ENCODE assay signal across 20 cellular contexts in genomic region chr13:37481858-37482227, GRCh38.
"Had no signal": no experiment of that assay in that cellular context is flagged by ENCODE, and none has a peak within 500 bp of the region (broad histone marks: within the 10 kb centered on the region; RNA-seq: fewer than 3 reads in every experiment).

No MANE protein-coding gene starts in this region.

- H3K9me3 Mint-ChIP-seq: activated CD4-positive, alpha-beta memory T cell treated with anti-CD3 and anti-CD28 coated beads, Interleukin-2, amount 10 ng/mL, durations not matched to agents 7 days and 5 days; activated CD4-positive, alpha-beta T cell treated with anti-CD3 and anti-CD28 coated beads, Interleukin-2, amount 10 ng/mL, durations not matched to agents 24 days and 14 days; activated naive CD8-positive, alpha-beta T cell treated with anti-CD3 and anti-CD28 coated beads, Interleukin-2, amount 50 U/mL, for 24 hours; brain; neural progenitor cell had no signal

- H3K4me3 Mint-ChIP-seq: activated CD4-positive, alpha-beta memory T cell treated with anti-CD3 and anti-CD28 coated beads, Interleukin-2, amount 10 ng/mL, durations not matched to agents 7 days and 5 days; activated CD4-positive, alpha-beta T cell treated with anti-CD3 and anti-CD28 coated beads, Interleukin-2, amount 10 ng/mL, durations not matched to agents 24 days and 14 days; activated naive CD8-positive, alpha-beta T cell treated with anti-CD3 and anti-CD28 coated beads, Interleukin-2, amount 50 U/mL, for 24 hours; brain; dendritic cell treated with granulocyte-macrophage colony-stimulating factor and Interleukin-4, amounts not matched to agents 40 ng/mL and 50 ng/mL, for 4 days; naive thymus-derived CD4-positive, alpha-beta T cell; neural progenitor cell had no signal

- H3K4me3 ChIP-seq: lower lobe of right lung, neural progenitor cell, ovary, prostate gland, spleen, upper lobe of right lung had no signal

- H2AFZ ChIP-seq: neural progenitor cell had no signal

- H3K4me2 ChIP-seq: neural progenitor cell had no signal

- H3K9ac ChIP-seq: neural progenitor cell had no signal

- H3K36me3 Mint-ChIP-seq: brain; naive thymus-derived CD4-positive, alpha-beta T cell; neural progenitor cell had no signal

- H3K36me3 ChIP-seq: lower lobe of right lung, neural progenitor cell, ovary, prostate gland, spleen, upper lobe of right lung had no signal

- DNase-seq: activated CD4-positive, alpha-beta memory T cell treated with anti-CD3 and anti-CD28 coated beads, Interleukin-2, amount 10 ng/mL, durations not matched to agents 7 days and 5 days; activated CD4-positive, alpha-beta T cell treated with anti-CD3 and anti-CD28 coated beads, Interleukin-2, amount 10 ng/mL, durations not matched to agents 24 days and 14 days; activated effector memory CD4-positive, alpha-beta T cell treated with anti-CD3 and anti-CD28 coated beads, Interleukin-2, amount 50 U/mL, for 16 hours; activated naive CD4-positive, alpha-beta T cell treated with anti-CD3 and anti-CD28 coated beads, Interleukin-2, amount 50 U/mL, for 16 hours; activated naive CD8-positive, alpha-beta T cell treated with anti-CD3 and anti-CD28 coated beads, Interleukin-2, amount 50 U/mL, for 24 hours; effector CD4-positive, alpha-beta T cell; left colon; lower lobe of right lung; naive thymus-derived CD4-positive, alpha-beta T cell; ovary; spleen; stimulated activated CD4-positive, alpha-beta T cell treated with anti-CD3 and anti-CD28 coated beads, Interleukin-4, amount 100 ng/mL, for 4 hours; stimulated activated naive CD8-positive, alpha-beta T cell treated with anti-CD3 and anti-CD28 coated beads, Interleukin-15, Interleukin-2, amounts not matched to agents 100 U/mL and 50 U/mL, for 24 hours; T-helper 2 cell; upper lobe of right lung had no signal

- H3K4me1 ChIP-seq: lower lobe of right lung, neural progenitor cell, prostate gland, spleen, upper lobe of right lung had no signal

- H3K9me3 ChIP-seq: lower lobe of right lung, ovary, prostate gland, upper lobe of right lung had no signal

- H3K27ac Mint-ChIP-seq: activated CD4-positive, alpha-beta memory T cell treated with anti-CD3 and anti-CD28 coated beads, Interleukin-2, amount 10 ng/mL, durations not matched to agents 7 days and 5 days; activated CD4-positive, alpha-beta T cell treated with anti-CD3 and anti-CD28 coated beads, Interleukin-2, amount 10 ng/mL, durations not matched to agents 24 days and 14 days; activated naive CD8-positive, alpha-beta T cell treated with anti-CD3 and anti-CD28 coated beads, Interleukin-2, amount 50 U/mL, for 24 hours; dendritic cell treated with granulocyte-macrophage colony-stimulating factor and Interleukin-4, amounts not matched to agents 40 ng/mL and 50 ng/mL, for 4 days; naive thymus-derived CD4-positive, alpha-beta T cell; neural progenitor cell had no signal

- H3K27me3 ChIP-seq: neural progenitor cell, ovary, spleen, upper lobe of right lung had no signal

- H3K4me1 Mint-ChIP-seq: activated CD4-positive, alpha-beta memory T cell treated with anti-CD3 and anti-CD28 coated beads, Interleukin-2, amount 10 ng/mL, durations not matched to agents 7 days and 5 days; activated CD4-positive, alpha-beta T cell treated with anti-CD3 and anti-CD28 coated beads, Interleukin-2, amount 10 ng/mL, durations not matched to agents 24 days and 14 days; activated naive CD8-positive, alpha-beta T cell treated with anti-CD3 and anti-CD28 coated beads, Interleukin-2, amount 50 U/mL, for 24 hours; naive thymus-derived CD4-positive, alpha-beta T cell had no signal

- H3K27me3 Mint-ChIP-seq: activated CD4-positive, alpha-beta memory T cell treated with anti-CD3 and anti-CD28 coated beads, Interleukin-2, amount 10 ng/mL, durations not matched to agents 7 days and 5 days; activated CD4-positive, alpha-beta T cell treated with anti-CD3 and anti-CD28 coated beads, Interleukin-2, amount 10 ng/mL, durations not matched to agents 24 days and 14 days; activated naive CD8-positive, alpha-beta T cell treated with anti-CD3 and anti-CD28 coated beads, Interleukin-2, amount 50 U/mL, for 24 hours; brain; dendritic cell treated with granulocyte-macrophage colony-stimulating factor and Interleukin-4, amounts not matched to agents 40 ng/mL and 50 ng/mL, for 4 days; naive thymus-derived CD4-positive, alpha-beta T cell had no signal

- H3K27ac ChIP-seq: lower lobe of right lung, neural progenitor cell, ovary, prostate gland, spleen, upper lobe of right lung, VCaP had no signal
